Comparison of ENCODE assay signal across 6 cellular contexts in the genomic region with DNA sequence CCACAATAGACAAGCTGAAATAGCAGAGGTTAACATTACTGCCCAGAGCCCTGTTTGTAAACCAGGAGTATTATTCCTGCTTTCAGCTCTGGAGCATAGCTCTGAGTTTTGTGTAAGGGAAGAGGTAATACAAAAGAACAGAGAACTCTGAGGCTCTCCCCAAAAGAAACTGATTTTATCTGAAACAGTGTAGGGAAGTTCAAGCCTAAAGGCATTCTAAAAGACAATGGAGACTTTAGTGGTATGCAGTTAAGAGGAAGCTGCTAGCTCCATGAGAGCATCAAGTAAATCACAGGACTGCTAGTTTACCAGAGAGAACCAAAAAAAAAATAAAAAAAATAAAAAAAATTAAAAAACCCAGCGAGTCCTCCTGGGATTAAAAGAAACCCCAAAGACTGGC.
"Had no signal": no experiment of that assay in that cellular context is flagged by ENCODE, and none has a peak within 500 bp of the region (broad histone marks: within the 10 kb centered on the region; RNA-seq: fewer than 3 reads in every experiment).

No MANE protein-coding gene starts in this region.

- H3K27ac ChIP-seq: GM23248 had no signal

- ATAC-seq: K562 had no signal

- H3K4me3 ChIP-seq: GM23248, K562 had no signal

- DNase-seq: GM23248, H9, HCEC 1CT, IMR-90, KG1 had no signal

- H2AFZ ChIP-seq: GM23248 had no signal

- H3K9ac ChIP-seq: GM23248 had no signal
